In the genomic region with DNA sequence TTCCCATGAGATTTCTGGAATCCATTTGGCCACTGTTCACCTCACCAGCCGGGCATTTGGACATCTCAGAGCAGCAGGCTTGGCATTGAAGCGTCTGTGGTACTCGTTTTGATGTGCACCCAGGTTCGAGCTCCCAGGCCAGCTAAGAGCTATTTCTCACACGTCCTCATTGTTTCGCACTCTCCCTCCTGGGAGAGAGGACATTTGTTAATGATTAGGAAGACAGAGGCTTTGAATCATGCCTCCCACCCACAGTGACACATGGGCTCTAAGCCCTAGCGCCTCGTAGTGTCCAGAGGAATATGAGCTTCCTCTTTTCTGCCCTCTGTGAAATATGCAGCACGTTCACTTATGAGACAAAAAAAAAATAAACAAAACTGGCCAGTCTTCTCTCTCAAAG, we compare ENCODE assay signal across 11 cellular contexts.
DNase-seq lines count a peak whose midpoint lies in the region; TF ChIP-seq lines count a peak whose summit lies in the region.
"Had no signal": no experiment of that assay in that cellular context is flagged by ENCODE, and none has a peak within 500 bp of the region (broad histone marks: within the 10 kb centered on the region; RNA-seq: fewer than 3 reads in every experiment).

No MANE protein-coding gene starts in this region.

- H3K27me3 Mint-ChIP-seq in activated T-cell treated with anti-CD3 and anti-CD28 coated beads, Interleukin-2, amount 50 U/mL, for 24 hours, result no peaks in the 10 kb centered on the region
- no peaks in the 10 kb centered on the region for H3K27me3 Mint-ChIP-seq in activated naive CD4-positive, alpha-beta T cell treated with anti-CD3 and anti-CD28 coated beads, Interleukin-2, amount 10 ng/mL, durations not matched to agents 7 days and 5 days
- H3K27me3 Mint-ChIP-seq: activated T-helper 17 cell treated with anti-CD3 and anti-CD28 coated beads, Interleukin-2, amount 50 U/mL, for 72 hours had no signal

- 36% methylated on average over 9 of the region's 9 CpGs for WGBS in esophagus muscularis mucosa

- H3K4me1 Mint-ChIP-seq in activated T-cell treated with anti-CD3 and anti-CD28 coated beads, Interleukin-2, amount 50 U/mL, for 24 hours (ENCODE audit: low read depth), result no peaks in the 10 kb centered on the region
- H3K4me1 Mint-ChIP-seq in activated naive CD4-positive, alpha-beta T cell treated with anti-CD3 and anti-CD28 coated beads, Interleukin-2, amount 10 ng/mL, durations not matched to agents 7 days and 5 days, result no peaks in the 10 kb centered on the region
- H3K4me1 Mint-ChIP-seq: activated T-helper 17 cell treated with anti-CD3 and anti-CD28 coated beads, Interleukin-2, amount 50 U/mL, for 72 hours had no signal

- no peaks in the 10 kb centered on the region for H3K36me3 Mint-ChIP-seq in activated T-cell treated with anti-CD3 and anti-CD28 coated beads, Interleukin-2, amount 50 U/mL, for 24 hours (ENCODE audit: low read depth)
- H3K36me3 Mint-ChIP-seq in activated naive CD4-positive, alpha-beta T cell treated with anti-CD3 and anti-CD28 coated beads, Interleukin-2, amount 10 ng/mL, durations not matched to agents 7 days and 5 days, result no peaks in the 10 kb centered on the region

- H3K4me3 ChIP-seq in MG63 (no peak overlapping the region), esophagus muscularis mucosa (no peak overlapping the region)
- H3K4me3 ChIP-seq: transverse colon had no signal

- H3K4me1 ChIP-seq in esophagus muscularis mucosa, result peaks cover 0 to 7% (median 0%) of the 10 kb centered on the region in 4 donors

- TF ChIP-seq POLR2A in esophagus muscularis mucosa (IDR thresholded peaks at IDR 0.05; ENCODE audit: low read depth), result no peak

- no peak for TF ChIP-seq CTCF in esophagus muscularis mucosa (IDR thresholded peaks at IDR 0.05)

- H3K4me3 Mint-ChIP-seq in activated T-cell treated with anti-CD3 and anti-CD28 coated beads, Interleukin-2, amount 50 U/mL, for 24 hours, result no peak overlapping the region
- no peak overlapping the region for H3K4me3 Mint-ChIP-seq in activated naive CD4-positive, alpha-beta T cell treated with anti-CD3 and anti-CD28 coated beads, Interleukin-2, amount 10 ng/mL, durations not matched to agents 7 days and 5 days
- H3K4me3 Mint-ChIP-seq: activated T-helper 17 cell treated with anti-CD3 and anti-CD28 coated beads, Interleukin-2, amount 50 U/mL, for 72 hours had no signal

- no peaks in the 10 kb centered on the region for H3K9me3 ChIP-seq in MG63
- H3K9me3 ChIP-seq in esophagus muscularis mucosa, result no peaks in the 10 kb centered on the region
- H3K9me3 ChIP-seq: transverse colon had no signal

- no peak for TF ChIP-seq EP300 in esophagus muscularis mucosa (IDR thresholded peaks at IDR 0.05)

- H3K27me3 ChIP-seq in MG63 (no peaks in the 10 kb centered on the region), esophagus muscularis mucosa (no peaks in the 10 kb centered on the region)
- H3K27me3 ChIP-seq: transverse colon had no signal

- intact Hi-C loops in esophagus muscularis mucosa (cut with DNase I), result no loop called here

- H3K36me3 ChIP-seq in MG63, result no peaks in the 10 kb centered on the region
- no peaks in the 10 kb centered on the region for H3K36me3 ChIP-seq in esophagus muscularis mucosa
- H3K36me3 ChIP-seq: transverse colon had no signal

- no peak overlapping the region for H3K27ac Mint-ChIP-seq in activated T-cell treated with anti-CD3 and anti-CD28 coated beads, Interleukin-2, amount 50 U/mL, for 24 hours
- no peak overlapping the region for H3K27ac Mint-ChIP-seq in activated naive CD4-positive, alpha-beta T cell treated with anti-CD3 and anti-CD28 coated beads, Interleukin-2, amount 10 ng/mL, durations not matched to agents 7 days and 5 days
- H3K27ac Mint-ChIP-seq: activated T-helper 17 cell treated with anti-CD3 and anti-CD28 coated beads, Interleukin-2, amount 50 U/mL, for 72 hours had no signal

- DNase-seq in Caki2 (ENCODE audit: low read depth) (peak; percentile 98), MG63 (peak; percentile 78), dermis blood vessel endothelial cell (peak; percentile 56), myocyte (ENCODE audit: low read depth) (peak; percentile 64), esophagus muscularis mucosa (ENCODE audit: extremely low spot score) (no peak), NCI-H1092 (lab: John Stamatoyannopoulos, UW) (no peak)
- DNase-seq in activated T-cell treated with anti-CD3 and anti-CD28 coated beads, Interleukin-2, amount 50 U/mL, for 24 hours, result no peak
- no peak for DNase-seq in activated naive CD4-positive, alpha-beta T cell treated with anti-CD3 and anti-CD28 coated beads, Interleukin-2, amount 10 ng/mL, durations not matched to agents 7 days and 5 days
- DNase-seq: NCI-H524, transverse colon had no signal

- no peak overlapping the region for H3K27ac ChIP-seq in esophagus muscularis mucosa (replicated peaks in 1 of 4)
- H3K27ac ChIP-seq: transverse colon had no signal

- in situ Hi-C loops in Caki2 (cut with HindIII; ENCODE audit: low pct_unique_long_range_greater_than_20kb, low sequenced_read_pairs), result no loop called here

- CTCF ChIA-PET in activated naive CD4-positive, alpha-beta T cell treated with anti-CD3 and anti-CD28 coated beads, Interleukin-2, amount 10 ng/mL, durations not matched to agents 7 days and 5 days (lab: Charles Lee), result no interaction called here

- H3K9me3 Mint-ChIP-seq in activated T-cell treated with anti-CD3 and anti-CD28 coated beads, Interleukin-2, amount 50 U/mL, for 24 hours, result no peaks in the 10 kb centered on the region
- H3K9me3 Mint-ChIP-seq in activated naive CD4-positive, alpha-beta T cell treated with anti-CD3 and anti-CD28 coated beads, Interleukin-2, amount 10 ng/mL, durations not matched to agents 7 days and 5 days, result no peaks in the 10 kb centered on the region
- H3K9me3 Mint-ChIP-seq: activated T-helper 17 cell treated with anti-CD3 and anti-CD28 coated beads, Interleukin-2, amount 50 U/mL, for 72 hours had no signal

Comparison
In these comparisons a context has a peak if more than half of its experiments do, and no peak if none do; other contexts are left out.
1. DNase-seq: peak in Caki2 (single experiment), MG63 (single experiment), dermis blood vessel endothelial cell (single experiment) and myocyte (single experiment); none in esophagus muscularis mucosa (single experiment), NCI-H1092 (single experiment), activated T-cell treated with anti-CD3 and anti-CD28 coated beads, Interleukin-2, amount 50 U/mL, for 24 hours (single experiment) and activated naive CD4-positive, alpha-beta T cell treated with anti-CD3 and anti-CD28 coated beads, Interleukin-2, amount 10 ng/mL, durations not matched to agents 7 days and 5 days (single experiment).